ENCODE assay signal across 8 cellular contexts in the genomic region with DNA sequence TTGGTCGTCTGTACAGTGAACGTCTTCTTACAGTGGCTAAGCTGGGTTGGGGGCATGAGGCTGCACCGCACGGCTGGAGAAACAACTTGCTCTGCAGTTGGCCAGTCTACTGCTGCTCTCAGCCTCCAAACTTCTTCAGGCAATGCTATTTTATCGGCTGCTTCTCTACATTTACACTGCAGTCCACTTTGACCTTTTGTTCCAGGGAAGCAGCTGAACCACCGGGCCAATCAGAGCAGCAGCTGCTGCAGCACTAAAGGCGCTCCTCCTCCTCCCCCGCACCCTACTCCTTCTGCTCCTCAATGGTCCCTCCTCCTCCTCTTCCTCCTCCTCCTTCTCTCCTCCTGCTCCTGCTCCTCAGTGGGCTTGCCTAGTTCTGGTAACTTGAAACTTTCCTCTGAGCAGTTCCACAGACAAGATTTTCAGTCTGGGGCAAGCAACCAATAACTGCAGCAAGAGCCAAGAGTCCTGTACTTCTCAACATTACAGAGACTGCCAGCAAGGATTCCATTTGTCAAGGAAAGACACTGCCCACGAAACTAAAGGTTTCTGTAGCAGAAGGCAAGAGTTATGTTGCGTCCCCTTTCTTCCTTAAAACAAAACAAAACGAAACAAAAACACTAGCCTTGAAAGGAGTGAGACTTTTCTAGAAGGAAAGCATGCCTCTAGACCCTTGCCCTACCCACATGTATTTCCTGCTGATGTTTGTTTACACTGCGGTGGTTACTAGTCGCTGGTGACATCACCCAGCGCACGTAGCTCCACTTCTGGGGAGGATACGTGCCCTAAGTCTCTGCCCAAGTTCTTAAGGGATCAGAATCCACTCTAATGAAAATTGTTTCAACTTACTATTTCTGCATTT.
DNase-seq lines count a peak whose midpoint lies in the region; ATAC-seq and TF ChIP-seq lines count a peak whose summit lies in the region.

No MANE protein-coding gene starts in this region.

- peak overlapping the region; percentile 54 for H3K9ac ChIP-seq in NT2/D1 (ENCODE audit: insufficient read length, low read depth)

- peak; percentile 49 for TF ChIP-seq POLR2A in esophagus muscularis mucosa (IDR thresholded peaks at IDR 0.05; ENCODE audit: low read depth)

- H3K9me3 Mint-ChIP-seq in CD4-positive, CD25-positive, alpha-beta regulatory T cell, result no peaks in the 10 kb centered on the region
- H3K9me3 Mint-ChIP-seq in activated T-cell treated with anti-CD3 and anti-CD28 coated beads, Interleukin-2, amount 50 U/mL, for 24 hours, result no peaks in the 10 kb centered on the region
- H3K9me3 Mint-ChIP-seq in stimulated activated effector memory CD8-positive, alpha-beta T cell treated with anti-CD3 and anti-CD28 coated beads, Interleukin-12 subunit alpha, Interleukin-12 subunit beta, amount 100 ng/mL, for 72 hours, result no peaks in the 10 kb centered on the region

- peaks cover 23% of the 10 kb centered on the region for H3K4me1 ChIP-seq in CD4-positive, CD25-positive, alpha-beta regulatory T cell (ENCODE audit: control insufficient read depth, insufficient read depth, low read length, poor library complexity, severe bottlenecking)
- H3K4me1 ChIP-seq in NT2/D1 (ENCODE audit: insufficient read depth, insufficient read length), result no peaks in the 10 kb centered on the region
- peaks cover 23 to 51% (median 48%) of the 10 kb centered on the region in 4 donors for H3K4me1 ChIP-seq in esophagus muscularis mucosa
- H3K4me1 ChIP-seq in muscle layer of duodenum (ENCODE audit: control insufficient read depth in 1 of 2, insufficient read depth in 2 of 2, low read length in 2 of 2), result peaks cover 13 to 19% of the 10 kb centered on the region in 2 donors

- DNase-seq in CD4-positive, CD25-positive, alpha-beta regulatory T cell, result peak; percentile 59 to 92 (median 83)
- DNase-seq in NT2/D1 (ENCODE audit: low read depth, low spot score) (peak; percentile 15), esophagus muscularis mucosa (ENCODE audit: extremely low spot score) (peak; percentile 94)
- peak; percentile 52 for DNase-seq in activated T-cell treated with anti-CD3 and anti-CD28 coated beads, Interleukin-2, amount 50 U/mL, for 24 hours
- peak; percentile 35 to 60 for DNase-seq in stimulated activated effector memory CD8-positive, alpha-beta T cell treated with anti-CD3 and anti-CD28 coated beads, Interleukin-12 subunit alpha, Interleukin-12 subunit beta, amount 100 ng/mL, for 72 hours (ENCODE audit: low spot score in 2 of 2)

- peak; percentile 93 to 95 for ATAC-seq in CD4-positive, CD25-positive, alpha-beta regulatory T cell (ENCODE audit: low read depth in 2 of 2)
- ATAC-seq in GM19452 (IDR thresholded peaks at IDR 0.05; ENCODE audit: unreplicated experiment) (peak; percentile 98), HG03558 (IDR thresholded peaks at IDR 0.05; ENCODE audit: extremely low read depth, unreplicated experiment) (peak; percentile 95)
- ATAC-seq in stimulated activated effector memory CD8-positive, alpha-beta T cell treated with anti-CD3 and anti-CD28 coated beads, Interleukin-12 subunit alpha, Interleukin-12 subunit beta, amount 100 ng/mL, for 72 hours, result peak; percentile 99

- intact Hi-C loops in esophagus muscularis mucosa (cut with DNase I), result loop anchor here (5.0 kb wide), 1 partner anchor 289 kb away; a partner anchor contains a TSS

- no peaks in the 10 kb centered on the region for H3K27me3 ChIP-seq in CD4-positive, CD25-positive, alpha-beta regulatory T cell (ENCODE audit: control insufficient read depth, insufficient read depth, low read length)
- H3K27me3 ChIP-seq in NT2/D1 (ENCODE audit: insufficient read depth, insufficient read length) (no peaks in the 10 kb centered on the region), esophagus muscularis mucosa (no peaks in the 10 kb centered on the region), muscle layer of duodenum (ENCODE audit: low read depth, low read length) (no peaks in the 10 kb centered on the region)

- peak overlapping the region; percentile 87 for H3K27ac ChIP-seq in CD4-positive, CD25-positive, alpha-beta regulatory T cell (ENCODE audit: insufficient read depth, low read length, poor library complexity, severe bottlenecking)
- peak overlapping the region; percentile 85 to 87 (median 86) for H3K27ac ChIP-seq in esophagus muscularis mucosa (replicated peaks in 1 of 4)
- peak overlapping the region; percentile 98 for H3K27ac ChIP-seq in muscle layer of duodenum (ENCODE audit: low read length)

- H3K27me3 Mint-ChIP-seq in CD4-positive, CD25-positive, alpha-beta regulatory T cell, result no peaks in the 10 kb centered on the region
- H3K27me3 Mint-ChIP-seq in activated T-cell treated with anti-CD3 and anti-CD28 coated beads, Interleukin-2, amount 50 U/mL, for 24 hours, result no peaks in the 10 kb centered on the region

- TF ChIP-seq EP300 in esophagus muscularis mucosa (IDR thresholded peaks at IDR 0.05), result no peak

- peak overlapping the region; percentile 86 to 98 (median 95) for H3K4me3 Mint-ChIP-seq in CD4-positive, CD25-positive, alpha-beta regulatory T cell
- H3K4me3 Mint-ChIP-seq in activated T-cell treated with anti-CD3 and anti-CD28 coated beads, Interleukin-2, amount 50 U/mL, for 24 hours, result peak overlapping the region; percentile 80
- peak overlapping the region; percentile 88 for H3K4me3 Mint-ChIP-seq in stimulated activated effector memory CD8-positive, alpha-beta T cell treated with anti-CD3 and anti-CD28 coated beads, Interleukin-12 subunit alpha, Interleukin-12 subunit beta, amount 100 ng/mL, for 72 hours

- peaks cover 19 to 44% (median 29%) of the 10 kb centered on the region in 4 donors for H3K4me1 Mint-ChIP-seq in CD4-positive, CD25-positive, alpha-beta regulatory T cell
- H3K4me1 Mint-ChIP-seq in activated T-cell treated with anti-CD3 and anti-CD28 coated beads, Interleukin-2, amount 50 U/mL, for 24 hours (ENCODE audit: low read depth), result peaks cover 38% of the 10 kb centered on the region
- H3K4me1 Mint-ChIP-seq in stimulated activated effector memory CD8-positive, alpha-beta T cell treated with anti-CD3 and anti-CD28 coated beads, Interleukin-12 subunit alpha, Interleukin-12 subunit beta, amount 100 ng/mL, for 72 hours, result peaks cover 20% of the 10 kb centered on the region

- H3K9me3 ChIP-seq in CD4-positive, CD25-positive, alpha-beta regulatory T cell (ENCODE audit: control insufficient read depth in 2 of 2, low read length in 2 of 2), result no peaks in the 10 kb centered on the region
- H3K9me3 ChIP-seq in NT2/D1 (ENCODE audit: insufficient read depth, low read length) (no peaks in the 10 kb centered on the region), esophagus muscularis mucosa (no peaks in the 10 kb centered on the region), muscle layer of duodenum (ENCODE audit: control insufficient read depth in 1 of 2, low read length in 2 of 2) (no peaks in the 10 kb centered on the region)

- peak overlapping the region; percentile 97 to 99 (median 97) for H3K27ac Mint-ChIP-seq in CD4-positive, CD25-positive, alpha-beta regulatory T cell
- H3K27ac Mint-ChIP-seq in activated T-cell treated with anti-CD3 and anti-CD28 coated beads, Interleukin-2, amount 50 U/mL, for 24 hours, result peak overlapping the region; percentile 86
- peak overlapping the region; percentile 93 for H3K27ac Mint-ChIP-seq in stimulated activated effector memory CD8-positive, alpha-beta T cell treated with anti-CD3 and anti-CD28 coated beads, Interleukin-12 subunit alpha, Interleukin-12 subunit beta, amount 100 ng/mL, for 72 hours

- TF ChIP-seq CTCF in esophagus muscularis mucosa (IDR thresholded peaks at IDR 0.05), result no peak

- 2% methylated on average over 16 of the region's 16 CpGs for WGBS in esophagus muscularis mucosa

- H3K36me3 Mint-ChIP-seq in CD4-positive, CD25-positive, alpha-beta regulatory T cell, result no peaks in the 10 kb centered on the region
- H3K36me3 Mint-ChIP-seq in activated T-cell treated with anti-CD3 and anti-CD28 coated beads, Interleukin-2, amount 50 U/mL, for 24 hours (ENCODE audit: low read depth), result no peaks in the 10 kb centered on the region
- no peaks in the 10 kb centered on the region for H3K36me3 Mint-ChIP-seq in stimulated activated effector memory CD8-positive, alpha-beta T cell treated with anti-CD3 and anti-CD28 coated beads, Interleukin-12 subunit alpha, Interleukin-12 subunit beta, amount 100 ng/mL, for 72 hours

- H3K36me3 ChIP-seq in CD4-positive, CD25-positive, alpha-beta regulatory T cell (ENCODE audit: control insufficient read depth, insufficient read depth, low read length), result no peaks in the 10 kb centered on the region
- no peaks in the 10 kb centered on the region for H3K36me3 ChIP-seq in NT2/D1 (ENCODE audit: insufficient read depth, insufficient read length, low read length)
- H3K36me3 ChIP-seq in esophagus muscularis mucosa, result no peaks in the 10 kb centered on the region
- H3K36me3 ChIP-seq in muscle layer of duodenum (ENCODE audit: control insufficient read depth in 1 of 2, insufficient read depth in 2 of 2, low read length in 2 of 2), result peaks cover 0 to 4% of the 10 kb centered on the region in 2 donors

- peak overlapping the region; percentile 96 for H3K4me3 ChIP-seq in CD4-positive, CD25-positive, alpha-beta regulatory T cell (ENCODE audit: low read depth, low read length)
- H3K4me3 ChIP-seq in NT2/D1 (ENCODE audit: insufficient read length, low read depth), result peak overlapping the region; percentile 21
- peak overlapping the region; percentile 50 to 66 (median 58) for H3K4me3 ChIP-seq in esophagus muscularis mucosa
- peak overlapping the region; percentile 84 to 91 for H3K4me3 ChIP-seq in muscle layer of duodenum (ENCODE audit: low read depth in 1 of 2, low read length in 2 of 2)

Comparison
In these comparisons a context has a peak if more than half of its experiments do, and no peak if none do; other contexts are left out.
1. Peak in every context shown above with its lines: DNase-seq, ATAC-seq, H3K4me3 ChIP-seq and H3K27ac ChIP-seq.
2. DNase-seq: peak in every context shown above with its lines; median percentile 94 in esophagus muscularis mucosa; 83 in CD4-positive, CD25-positive, alpha-beta regulatory T cell; 52 in activated T-cell treated with anti-CD3 and anti-CD28 coated beads, Interleukin-2, amount 50 U/mL, for 24 hours; 48 in stimulated activated effector memory CD8-positive, alpha-beta T cell treated with anti-CD3 and anti-CD28 coated beads, Interleukin-12 subunit alpha, Interleukin-12 subunit beta, amount 100 ng/mL, for 72 hours; 15 in NT2/D1.
3. H3K4me3 ChIP-seq: peak in every context shown above with its lines; median percentile 96 in CD4-positive, CD25-positive, alpha-beta regulatory T cell; 88 in muscle layer of duodenum; 58 in esophagus muscularis mucosa; 21 in NT2/D1.